In genomic region chr4:141177171-141177570, GRCh38 we compare ENCODE assay signal across 29 cellular contexts. TPM values are rescaled to one million over a fixed set of nuclear protein-coding genes. Genes with fewer than 3 reads are reported as not detected.
"Had no signal": no experiment of that assay in that cellular context is flagged by ENCODE, and none has a peak within 500 bp of the region (broad histone marks: within the 10 kb centered on the region; RNA-seq: fewer than 3 reads in every experiment).

No MANE protein-coding gene starts in this region.

- H3K27ac Mint-ChIP-seq: activated CD4-positive, alpha-beta memory T cell treated with anti-CD3 and anti-CD28 coated beads for 36 hours; activated CD4-positive, alpha-beta T cell treated with anti-CD3 and anti-CD28 coated beads, Interleukin-2, amount 10 ng/mL, durations not matched to agents 7 days and 5 days; activated naive CD4-positive, alpha-beta T cell treated with anti-CD3 and anti-CD28 coated beads, Interleukin-2, amount 50 U/mL, for 24 hours; activated naive CD8-positive, alpha-beta T cell treated with anti-CD3 and anti-CD28 coated beads, Interleukin-2, amount 10 ng/mL, durations not matched to agents 7 days and 5 days; activated T-cell treated with anti-CD3 and anti-CD28 coated beads, Interleukin-2, amount 50 U/mL, for 72 hours; activated T-helper 17 cell treated with anti-CD3 and anti-CD28 coated beads, Interleukin-2, amount 50 U/mL, for 72 hours; T-helper 1 cell treated with Interleukin-12 subunit alpha and Interleukin-12 subunit beta and Interleukin-4 antibody, amounts not matched to agents 30 μg/mL and 1 μg/mL, for 36 hours; T-helper 2 cell treated with Interferon-gamma antibody and Interleukin-4, amounts not matched to agents 5 μg/mL and 100 μg/mL, for 36 hours had no signal

- H3K4me3 ChIP-seq: ascending aorta, cardiac muscle cell, colonic mucosa, PC-9 had no signal

- H3K9me3 Mint-ChIP-seq: activated CD4-positive, alpha-beta memory T cell treated with anti-CD3 and anti-CD28 coated beads for 36 hours; activated CD4-positive, alpha-beta T cell treated with anti-CD3 and anti-CD28 coated beads, Interleukin-2, amount 10 ng/mL, durations not matched to agents 7 days and 5 days; activated naive CD4-positive, alpha-beta T cell treated with anti-CD3 and anti-CD28 coated beads, Interleukin-2, amount 50 U/mL, for 24 hours; activated naive CD8-positive, alpha-beta T cell treated with anti-CD3 and anti-CD28 coated beads, Interleukin-2, amount 10 ng/mL, durations not matched to agents 7 days and 5 days; activated T-cell treated with anti-CD3 and anti-CD28 coated beads, Interleukin-2, amount 50 U/mL, for 72 hours; activated T-helper 17 cell treated with anti-CD3 and anti-CD28 coated beads, Interleukin-2, amount 50 U/mL, for 72 hours; central memory CD8-positive, alpha-beta T cell; T-helper 1 cell treated with Interleukin-12 subunit alpha and Interleukin-12 subunit beta and Interleukin-4 antibody, amounts not matched to agents 30 μg/mL and 1 μg/mL, for 36 hours; T-helper 2 cell treated with Interferon-gamma antibody and Interleukin-4, amounts not matched to agents 5 μg/mL and 100 μg/mL, for 36 hours had no signal

- DNase-seq: activated CD4-positive, alpha-beta memory T cell treated with anti-CD3 and anti-CD28 coated beads for 36 hours; activated CD4-positive, alpha-beta T cell treated with anti-CD3 and anti-CD28 coated beads, Interleukin-2, amount 10 ng/mL, durations not matched to agents 7 days and 5 days; activated gamma-delta T cell; activated naive CD4-positive, alpha-beta T cell treated with Interleukin-2 at 50 U/mL for 16 hours; activated naive CD8-positive, alpha-beta T cell treated with anti-CD3 and anti-CD28 coated beads, Interleukin-2, amount 10 ng/mL, durations not matched to agents 7 days and 5 days; activated T-cell treated with anti-CD3 and anti-CD28 coated beads, Interleukin-2, amount 50 U/mL, for 1 hour; activated T-cell treated with anti-CD3 and anti-CD28 coated beads, Interleukin-2, amount 50 U/mL, for 72 hours; colonic mucosa; NCI-H1092 treated with DMSO at 0.1 percent for 48 hours; NCI-H146; NCI-H187; NCI-H2029 treated with DMSO at 0.1 percent for 48 hours; NCI-H510A; NCI-H526; NCI-H774; PC-9; SIG-M5 had no signal

- H3K4me1 Mint-ChIP-seq: activated CD4-positive, alpha-beta T cell treated with anti-CD3 and anti-CD28 coated beads, Interleukin-2, amount 10 ng/mL, durations not matched to agents 7 days and 5 days; activated naive CD4-positive, alpha-beta T cell treated with anti-CD3 and anti-CD28 coated beads, Interleukin-2, amount 50 U/mL, for 24 hours; activated naive CD8-positive, alpha-beta T cell treated with anti-CD3 and anti-CD28 coated beads, Interleukin-2, amount 10 ng/mL, durations not matched to agents 7 days and 5 days; activated T-helper 17 cell treated with anti-CD3 and anti-CD28 coated beads, Interleukin-2, amount 50 U/mL, for 72 hours; central memory CD8-positive, alpha-beta T cell had no signal

- H3K27me3 ChIP-seq: ascending aorta, colonic mucosa had no signal

- FAIRE-seq: RCC 7860, TTC549 had no signal

- H3K4me2 ChIP-seq: PC-9 had no signal

- H3K9me3 ChIP-seq: ascending aorta, colonic mucosa had no signal

- H3K27ac ChIP-seq: ascending aorta, cardiac muscle cell, colonic mucosa, PC-9, RWPE1 had no signal

- H3K4me3 Mint-ChIP-seq: activated CD4-positive, alpha-beta memory T cell treated with anti-CD3 and anti-CD28 coated beads for 36 hours; activated CD4-positive, alpha-beta T cell treated with anti-CD3 and anti-CD28 coated beads, Interleukin-2, amount 10 ng/mL, durations not matched to agents 7 days and 5 days; activated naive CD4-positive, alpha-beta T cell treated with anti-CD3 and anti-CD28 coated beads, Interleukin-2, amount 50 U/mL, for 24 hours; activated naive CD8-positive, alpha-beta T cell treated with anti-CD3 and anti-CD28 coated beads, Interleukin-2, amount 10 ng/mL, durations not matched to agents 7 days and 5 days; activated T-cell treated with anti-CD3 and anti-CD28 coated beads, Interleukin-2, amount 50 U/mL, for 72 hours; activated T-helper 17 cell treated with anti-CD3 and anti-CD28 coated beads, Interleukin-2, amount 50 U/mL, for 72 hours; central memory CD8-positive, alpha-beta T cell; T-helper 1 cell treated with Interleukin-12 subunit alpha and Interleukin-12 subunit beta and Interleukin-4 antibody, amounts not matched to agents 30 μg/mL and 1 μg/mL, for 36 hours; T-helper 2 cell treated with Interferon-gamma antibody and Interleukin-4, amounts not matched to agents 5 μg/mL and 100 μg/mL, for 36 hours had no signal

- ATAC-seq: activated T-cell treated with anti-CD3 and anti-CD28 coated beads, Interleukin-2, amount 50 U/mL, for 72 hours; activated T-helper 17 cell treated with anti-CD3 and anti-CD28 coated beads, Interleukin-2, amount 50 U/mL, for 72 hours; Right ventricle myocardium inferior had no signal

- H3K36me3 ChIP-seq: ascending aorta, cardiac muscle cell, colonic mucosa had no signal

- H3K36me3 Mint-ChIP-seq: activated CD4-positive, alpha-beta memory T cell treated with anti-CD3 and anti-CD28 coated beads for 36 hours; activated naive CD4-positive, alpha-beta T cell treated with anti-CD3 and anti-CD28 coated beads, Interleukin-2, amount 50 U/mL, for 24 hours; activated naive CD8-positive, alpha-beta T cell treated with anti-CD3 and anti-CD28 coated beads, Interleukin-2, amount 10 ng/mL, durations not matched to agents 7 days and 5 days had no signal

- H2AFZ ChIP-seq: PC-9 had no signal

- H3K4me1 ChIP-seq: ascending aorta, colonic mucosa had no signal

RNA-seq across cellular contexts. Expression of gene RNF150, which starts 43.9 kb away (rescaled TPM):
- total RNA-seq: activated CD4-positive, alpha-beta memory T cell treated with anti-CD3 and anti-CD28 coated beads for 36 hours; activated naive CD8-positive, alpha-beta T cell treated with anti-CD3 and anti-CD28 coated beads, Interleukin-2, amount 10 ng/mL, durations not matched to agents 7 days and 5 days; OCI-LY7 had no signal
